16 cellular contexts compared by ENCODE assay signal in the genomic region with DNA sequence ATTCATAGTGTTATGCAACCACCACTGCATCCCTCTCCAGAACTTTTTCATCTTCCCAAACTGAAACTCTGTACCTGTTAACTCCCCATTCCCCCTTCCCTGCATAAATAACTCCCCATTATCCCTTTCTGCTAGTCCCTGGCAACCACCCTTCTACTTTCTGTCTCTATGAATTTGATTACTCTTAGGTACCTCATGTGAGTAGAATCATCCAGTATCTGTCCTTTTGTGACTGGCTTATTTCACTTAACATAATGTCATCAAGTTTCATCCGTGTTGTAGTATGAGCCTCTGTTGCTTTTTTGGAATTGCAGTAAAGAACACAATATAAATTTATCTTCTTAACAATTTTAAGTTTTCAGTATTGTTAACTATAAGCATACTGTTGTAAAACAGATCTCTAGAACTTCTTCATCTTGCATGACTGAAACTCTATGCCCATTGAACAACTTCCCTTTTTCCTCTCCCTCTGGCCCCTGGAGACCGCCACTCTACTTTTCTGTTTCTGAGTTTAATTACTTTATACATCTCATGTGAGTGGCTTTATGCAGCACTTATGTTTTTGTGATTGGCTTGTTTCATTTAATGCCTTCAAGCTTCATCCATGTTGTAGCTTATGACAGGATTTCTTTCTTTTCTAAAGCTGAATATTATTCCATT.
A peak's percentile ranks its signal among the peaks of the same experiment; 100 is the strongest.
DNase-seq lines count a peak whose midpoint lies in the region; ATAC-seq and TF ChIP-seq lines count a peak whose summit lies in the region.
"Had no signal": no experiment of that assay in that cellular context is flagged by ENCODE, and none has a peak within 500 bp of the region (broad histone marks: within the 10 kb centered on the region; RNA-seq: fewer than 3 reads in every experiment).

No MANE protein-coding gene starts in this region.

- no peak overlapping the region for H3K9ac ChIP-seq in rectal smooth muscle tissue (ENCODE audit: low read length)
- H3K9ac ChIP-seq: KMS-11, parathyroid adenoma had no signal

- TF ChIP-seq POLR2A in vagina (IDR thresholded peaks at IDR 0.05) = no peak

- no peaks in the 10 kb centered on the region for H3K9me3 ChIP-seq in vagina
- H3K9me3 ChIP-seq: left lung had no signal

- H3K27ac ChIP-seq in rectal smooth muscle tissue (ENCODE audit: low read depth, low read length) = peak overlapping the region; percentile 6
- H3K27ac ChIP-seq in vagina = no peak overlapping the region
- H3K27ac ChIP-seq: HL-60, KMS-11, left lung had no signal

- H3K4me3 ChIP-seq in rectal smooth muscle tissue (ENCODE audit: low read length) (no peak overlapping the region), vagina (no peak overlapping the region)
- H3K4me3 ChIP-seq: left lung had no signal

- H3K27me3 ChIP-seq in rectal smooth muscle tissue (ENCODE audit: control insufficient read depth, insufficient read depth, low read length) = no peaks in the 10 kb centered on the region
- no peaks in the 10 kb centered on the region for H3K27me3 ChIP-seq in vagina
- H3K27me3 ChIP-seq: left lung had no signal

- ATAC-seq in GM18858 (IDR thresholded peaks at IDR 0.05; ENCODE audit: unreplicated experiment) = peak; percentile 44
- ATAC-seq in HG02759 (IDR thresholded peaks at IDR 0.05; ENCODE audit: unreplicated experiment) = peak; percentile 56
- no peak for ATAC-seq in Right ventricle myocardium inferior

- intact Hi-C loops in Right ventricle myocardium inferior (cut with DNase I) = no loop called here
- intact Hi-C loops in vagina (cut with DNase I) = no loop called here

- H3K36me3 ChIP-seq in rectal smooth muscle tissue (ENCODE audit: control insufficient read depth, insufficient read depth, low read length) (no peaks in the 10 kb centered on the region), vagina (no peaks in the 10 kb centered on the region)
- H3K36me3 ChIP-seq: left lung had no signal

- peaks cover 2% of the 10 kb centered on the region for H3K4me1 ChIP-seq in rectal smooth muscle tissue (ENCODE audit: control insufficient read depth, insufficient read depth, low read length)
- H3K4me1 ChIP-seq in vagina = peaks cover 17% of the 10 kb centered on the region
- H3K4me1 ChIP-seq: left lung, parathyroid adenoma had no signal

- DNase-seq in NOMO-1 (lab: John Stamatoyannopoulos, UW; ENCODE audit: unreplicated experiment in 2 of 2) = peak; percentile 43 to 65
- DNase-seq in Right ventricle myocardium inferior (ENCODE audit: missing footprints) = no peak
- DNase-seq in T-helper 9 cell = no peak
- no peak for DNase-seq in superior temporal gyrus (ENCODE audit: extremely low spot score)
- no peak for DNase-seq in vagina (ENCODE audit: extremely low spot score in 2 of 2)
- DNase-seq: activated CD4-positive, alpha-beta T cell treated with anti-CD3 and anti-CD28 coated beads, Interleukin-2, amount 50 U/mL, for 4 hours; central memory CD4-positive, alpha-beta T cell; foreskin fibroblast; left lung; NCI-H1694 had no signal

- TF ChIP-seq CTCF in vagina (IDR thresholded peaks at IDR 0.05) = no peak

Comparison
In these comparisons a context has a peak if more than half of its experiments do, and no peak if none do; other contexts are left out.
1. DNase-seq: peak in NOMO-1 (2 of 2); none in Right ventricle myocardium inferior (single experiment), T-helper 9 cell (single experiment), superior temporal gyrus (single experiment) and vagina (0 of 2).